In the genomic region with DNA sequence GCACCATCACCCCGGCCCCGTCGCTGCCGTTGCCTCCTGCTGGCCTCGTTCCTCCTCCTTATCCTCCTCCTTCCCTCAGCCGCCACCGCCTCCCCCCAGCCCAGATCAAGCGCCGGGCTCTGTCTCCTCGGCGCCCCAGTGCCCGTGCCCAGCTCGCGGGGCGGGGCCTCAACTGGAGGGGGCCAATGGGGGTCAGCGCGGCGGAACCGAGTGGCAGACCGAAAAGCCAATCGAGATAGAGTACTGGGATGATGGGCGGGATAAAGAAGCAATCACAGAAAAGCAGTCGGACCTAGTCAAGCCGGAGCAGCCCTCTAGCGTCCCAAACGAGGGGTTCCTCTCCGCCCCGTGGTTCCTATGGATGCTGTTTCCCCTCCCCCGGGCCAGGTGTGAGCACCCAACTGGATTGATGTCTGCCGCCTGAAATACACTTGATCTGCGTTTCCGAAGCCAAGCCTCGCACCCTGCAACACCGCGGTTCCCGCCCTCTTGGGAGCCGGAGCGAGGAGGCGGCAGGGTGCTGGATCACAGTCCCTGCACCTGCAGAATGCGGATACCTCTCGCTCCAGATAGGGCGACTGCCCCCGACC, we compare ENCODE assay signal across 8 cellular contexts. TPM values are rescaled to one million over a fixed set of nuclear protein-coding genes. Genes with fewer than 3 reads are reported as not detected.
DNase-seq lines count a peak whose midpoint lies in the region; ATAC-seq and TF ChIP-seq lines count a peak whose summit lies in the region.

A gene (minus strand): TSS at position 121 of the 590 bp plus-strand sequence.

- ATAC-seq in GM21737 (IDR thresholded peaks at IDR 0.05; ENCODE audit: unreplicated experiment), result peak; percentile 83
- ATAC-seq in foreskin keratinocyte, result peak; percentile 94
- peak; percentile 98 for ATAC-seq in stimulated activated naive CD8-positive, alpha-beta T cell treated with anti-CD3 and anti-CD28 coated beads, Interleukin-15, Interleukin-2, amounts not matched to agents 100 U/mL and 50 U/mL, for 24 hours

- H3K27me3 Mint-ChIP-seq in nephron progenitor cell (ENCODE audit: low read depth, poor library complexity), result peaks cover 88% of the 10 kb centered on the region

- peak within 1 kb of the TSS; percentile 57 for H3K27ac ChIP-seq in foreskin keratinocyte

- peak within 1 kb of the TSS; percentile 84 for H3K4me3 Mint-ChIP-seq in nephron progenitor cell

- H3K9me3 Mint-ChIP-seq in nephron progenitor cell, result no peaks in the 10 kb centered on the region

- no peaks in the 10 kb centered on the region for H3K36me3 Mint-ChIP-seq in nephron progenitor cell (ENCODE audit: low read depth)

- peaks cover 15% of the 10 kb centered on the region for H3K4me1 Mint-ChIP-seq in nephron progenitor cell

- H3K4me1 ChIP-seq in foreskin keratinocyte, result peaks cover 28% of the 10 kb centered on the region

- no peak within 1 kb of the TSS for H3K27ac Mint-ChIP-seq in nephron progenitor cell

- TF ChIP-seq CTCF in foreskin keratinocyte (conservative IDR thresholded peaks at IDR 0.05) (peak; percentile 53), nephron progenitor cell (IDR thresholded peaks at IDR 0.05) (peak; percentile 35)

- no peaks in the 10 kb centered on the region for H3K27me3 ChIP-seq in foreskin keratinocyte

- in situ Hi-C loops in KBM-7 (cut with MboI; ENCODE audit: low pct_unique_long_range_greater_than_20kb, low sequenced_read_pairs), result no loop called here

- peak; percentile 72 for DNase-seq in DMS153 treated with DMSO at 0.1 percent for 48 hours (lab: John Stamatoyannopoulos, UW; ENCODE audit: unreplicated experiment)
- DNase-seq in KBM-7, result peak; percentile 66
- DNase-seq in SHP77 (lab: John Stamatoyannopoulos, UW), result peak; percentile 96 to 97
- DNase-seq in activated gamma-delta T cell treated with anti-CD3 and anti-CD28 coated beads, Interleukin-2, amount 50 U/mL, for 16 hours (ENCODE audit: low read depth), result peak; percentile 70
- DNase-seq in foreskin keratinocyte, result peak; percentile 93 to 97
- DNase-seq in nephron progenitor cell, result peak; percentile 94
- DNase-seq in stimulated activated naive CD8-positive, alpha-beta T cell treated with anti-CD3 and anti-CD28 coated beads, Interleukin-15, Interleukin-2, amounts not matched to agents 100 U/mL and 50 U/mL, for 24 hours, result peak; percentile 89

RNA-seq across cellular contexts. Expression of the gene that starts here (rescaled TPM):
- total RNA-seq in foreskin keratinocyte, result 10.1 and 11.5 TPM in 2 replicates
- polyA plus RNA-seq in foreskin keratinocyte, result 6.6 and 7.1 TPM in 2 replicates

Comparison
In these comparisons a context has a peak if more than half of its experiments do, and no peak if none do; other contexts are left out.
1. Peak in every context shown above with its lines: DNase-seq, ATAC-seq and H3K27ac ChIP-seq.